In the genomic region with DNA sequence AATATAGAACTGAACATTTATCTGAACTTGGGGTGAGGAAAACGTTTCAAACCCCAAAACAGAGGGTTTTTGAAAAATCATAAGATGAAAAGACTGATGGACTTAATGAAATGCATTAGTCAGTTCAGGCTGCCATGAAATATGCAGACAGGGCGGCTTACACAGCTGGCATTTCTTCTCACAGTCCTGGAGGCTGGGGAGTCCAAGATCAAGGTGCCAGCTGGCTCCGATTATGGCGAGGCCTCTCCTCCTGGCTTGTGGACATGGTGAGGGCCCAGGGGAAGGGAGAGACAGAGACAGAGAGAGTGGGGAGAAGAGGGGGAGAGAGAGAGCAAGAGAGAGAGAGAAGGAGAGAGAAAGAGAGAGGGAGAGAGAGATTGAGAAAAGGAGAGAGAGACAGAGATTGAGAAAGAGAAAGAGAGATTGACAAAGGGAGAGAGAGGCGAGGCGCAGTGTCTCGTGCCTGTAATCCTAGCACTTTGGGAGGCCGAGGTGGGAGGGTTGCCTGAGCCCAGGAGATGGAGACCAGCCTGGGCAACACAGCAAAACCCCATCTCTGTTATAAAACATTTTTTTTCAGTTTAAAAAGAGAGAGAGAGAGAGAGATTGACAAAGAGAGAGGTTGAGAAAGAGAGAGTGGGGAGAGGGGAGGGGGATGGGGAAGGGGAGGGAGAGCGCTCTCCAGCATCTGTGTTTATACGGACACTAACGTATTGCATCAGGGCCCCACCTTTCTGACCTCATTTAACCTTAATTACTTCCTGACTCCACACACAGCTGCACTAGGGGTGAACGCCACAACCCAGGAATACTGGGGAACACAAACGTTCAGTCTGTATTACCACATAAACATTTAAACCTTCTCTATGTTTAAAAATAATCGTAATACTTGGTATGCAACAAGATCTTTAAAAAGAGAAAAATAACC, we compare ENCODE assay signal across 13 cellular contexts. TPM values are rescaled to one million over a fixed set of nuclear protein-coding genes. Genes with fewer than 3 reads are reported as not detected.
DNase-seq lines count a peak whose midpoint lies in the region; ATAC-seq, FAIRE-seq and TF ChIP-seq lines count a peak whose summit lies in the region.
"Had no signal": no experiment of that assay in that cellular context is flagged by ENCODE, and none has a peak within 500 bp of the region (broad histone marks: within the 10 kb centered on the region; RNA-seq: fewer than 3 reads in every experiment).

No MANE protein-coding gene starts in this region.

- ATAC-seq in left cardiac atrium: peak; percentile 79 to 91
- ATAC-seq in HG03457 (IDR thresholded peaks at IDR 0.05; ENCODE audit: unreplicated experiment): no peak
- ATAC-seq: activated CD8-positive, alpha-beta T cell treated with anti-CD3 and anti-CD28 coated beads for 36 hours had no signal

- no peaks in the 10 kb centered on the region for H3K27me3 ChIP-seq in small intestine (ENCODE audit: control insufficient read depth in 2 of 2, insufficient read depth in 2 of 2, low read length in 2 of 2)
- H3K27me3 ChIP-seq: right lobe of liver, tibial nerve had no signal

- no peak for FAIRE-seq in small intestine (lab: Jason Lieb, UNC)
- FAIRE-seq: G401.6 had no signal

- H3K4me3 ChIP-seq in small intestine (ENCODE audit: low read depth in 1 of 2, low read length in 2 of 2) (no peak overlapping the region), coronary artery (no peak overlapping the region)
- H3K4me3 ChIP-seq: right lobe of liver, tibial nerve had no signal

- H3K36me3 ChIP-seq in small intestine (ENCODE audit: control insufficient read depth in 2 of 2, insufficient read depth in 2 of 2, low read length in 2 of 2): no peaks in the 10 kb centered on the region
- H3K36me3 ChIP-seq: right lobe of liver, tibial nerve had no signal

- TF ChIP-seq CTCF in GM20000 (IDR thresholded peaks at IDR 0.05; ENCODE audit: extremely low read depth, missing control alignments) (no peak), coronary artery (IDR thresholded peaks at IDR 0.05) (no peak)

- H3K4me1 ChIP-seq in small intestine (ENCODE audit: control insufficient read depth in 2 of 2, insufficient read depth in 1 of 2, low read depth in 1 of 2, low read length in 1 of 2): peaks cover 0 to 4% of the 10 kb centered on the region in 2 donors
- H3K4me1 ChIP-seq: right lobe of liver had no signal

- WGBS in small intestine, 3 donors: 53 to 62% (median 58%) methylated on average over 14 of the region's 14 CpGs

- H3K27ac ChIP-seq in small intestine (ENCODE audit: low read depth in 1 of 2, low read length in 1 of 2) (peak overlapping the region in 1 of 2 donors; percentile 53), coronary artery (no peak overlapping the region)
- H3K27ac ChIP-seq: right lobe of liver had no signal

- DNase-seq in NOMO-1 treated with DMSO at 0.1 percent for 48 hours (lab: John Stamatoyannopoulos, UW; ENCODE audit: unreplicated experiment): peak; percentile 40
- DNase-seq in NOMO-1 treated with dmso at 0.1 percent for 144 hours (lab: John Stamatoyannopoulos, UW; ENCODE audit: unreplicated experiment): no peak
- DNase-seq in SHP77 (lab: John Stamatoyannopoulos, UW): peak; percentile 83 to 91
- DNase-seq in left cardiac atrium: peak; percentile 58
- peak; percentile 26 for DNase-seq in small intestine
- DNase-seq in GM20000 (ENCODE audit: low spot score): no peak
- no peak for DNase-seq in coronary artery (ENCODE audit: low spot score)
- DNase-seq: activated CD8-positive, alpha-beta T cell treated with anti-CD3 and anti-CD28 coated beads for 36 hours; NCI-H187 had no signal

- intact Hi-C loops in left cardiac atrium (cut with DNase I): loop anchor here in 1 of 2 donors (5.0 kb wide), 1 partner anchor 40 kb away; no protein-coding TSS in a partner anchor

- H3K9me3 ChIP-seq in small intestine (ENCODE audit: control insufficient read depth, low read depth): no peaks in the 10 kb centered on the region
- H3K9me3 ChIP-seq: right lobe of liver, tibial nerve had no signal

RNA-seq across cellular contexts. Expression of a gene that starts 24.6 kb away (rescaled TPM):
- total RNA-seq in left cardiac atrium: 10 to 100 TPM in 1 of 2 donors, 1 to 10 TPM in 1; 5.9 to 10.9 TPM
- polyA plus RNA-seq in small intestine: 10 to 100 TPM; 10.5 to 18.8 (median 13.3) TPM

Comparison
In these comparisons a context has a peak if more than half of its experiments do, and no peak if none do; other contexts are left out.
1. DNase-seq: peak in NOMO-1 treated with DMSO at 0.1 percent for 48 hours (single experiment), SHP77 (2 of 2), left cardiac atrium (single experiment) and small intestine (single experiment); none in NOMO-1 treated with dmso at 0.1 percent for 144 hours (single experiment), GM20000 (single experiment) and coronary artery (single experiment).